Comparison of ENCODE assay signal across 30 cellular contexts in the genomic region with DNA sequence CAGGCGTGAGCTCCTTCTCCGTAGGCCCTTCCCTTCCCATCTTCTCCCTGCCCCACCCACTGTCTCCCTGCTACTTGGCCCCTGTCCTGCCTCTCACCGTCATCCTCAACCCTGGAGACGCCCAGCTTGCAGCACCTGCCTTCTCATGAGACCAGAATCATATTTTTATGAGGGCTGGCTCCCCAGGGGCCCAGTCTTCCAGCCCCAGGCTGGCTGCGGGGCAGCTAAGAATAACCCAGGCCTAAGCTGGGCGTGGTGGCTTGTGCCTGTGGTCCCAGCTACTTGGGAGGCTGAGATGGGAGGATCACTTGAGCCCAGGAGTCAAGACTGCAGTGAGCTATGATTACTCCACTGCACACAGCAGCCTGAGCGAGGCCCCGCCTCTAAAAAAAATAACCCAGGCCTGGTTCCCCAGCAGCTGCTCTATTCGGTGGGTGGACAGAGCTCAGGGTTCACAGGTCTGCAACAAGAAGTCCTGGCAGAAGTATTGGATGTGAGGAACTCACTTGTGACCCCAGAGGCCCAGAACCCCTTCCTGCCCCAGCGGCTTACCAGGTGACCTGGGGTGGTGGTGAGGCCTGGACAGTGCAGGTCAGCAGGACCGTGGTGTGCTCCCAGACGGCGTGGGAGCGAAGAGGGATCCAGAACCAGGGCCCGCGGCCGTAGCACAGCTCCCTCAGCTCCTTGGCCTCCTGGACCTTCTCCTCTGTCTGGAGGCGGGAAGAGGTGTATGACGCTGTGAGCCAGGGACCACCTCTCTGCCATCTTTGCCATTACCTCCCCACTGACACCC. TPM values are rescaled to one million over a fixed set of nuclear protein-coding genes. Genes with fewer than 3 reads are reported as not detected.
DNase-seq lines count a peak whose midpoint lies in the region; ATAC-seq and TF ChIP-seq lines count a peak whose summit lies in the region.
"Had no signal": no experiment of that assay in that cellular context is flagged by ENCODE, and none has a peak within 500 bp of the region (broad histone marks: within the 10 kb centered on the region; RNA-seq: fewer than 3 reads in every experiment).

No MANE protein-coding gene starts in this region.

- ATAC-seq in GM18861 (IDR thresholded peaks at IDR 0.05; ENCODE audit: unreplicated experiment), result no peak
- ATAC-seq: GM23338; Panc1; sciatic nerve; stimulated activated memory B cell treated with anti-CD40 and anti-IgM and Interleukin-4, amounts not matched to agents 10 μg/mL and 1 μg/mL and 100 μg/mL, for 72 hours; upper lobe of right lung had no signal

- no peak for TF ChIP-seq POLR2A in suprapubic skin (IDR thresholded peaks at IDR 0.05)

- no peak overlapping the region for H3T11ph ChIP-seq in H9 (ENCODE audit: low read length)

- H3K9me3 ChIP-seq in suprapubic skin (no peaks in the 10 kb centered on the region), H9 (ENCODE audit: control insufficient read depth, low read depth, low read length) (no peaks in the 10 kb centered on the region)
- H3K9me3 ChIP-seq: neutrophil, upper lobe of right lung had no signal

- no peak overlapping the region for H3K4me2 ChIP-seq in H9 (ENCODE audit: insufficient read depth, insufficient read length, low read length)
- H3K4me2 ChIP-seq: GM23338 had no signal

- H3K4me1 ChIP-seq in suprapubic skin (peaks cover 46% of the 10 kb centered on the region), H9 (ENCODE audit: insufficient read depth, low read length) (no peaks in the 10 kb centered on the region)
- H3K4me1 ChIP-seq: upper lobe of right lung had no signal

- H3K4me1 Mint-ChIP-seq in chondrocyte (ENCODE audit: low read depth) (peaks cover 33% of the 10 kb centered on the region), nephron progenitor cell (peaks cover 46% of the 10 kb centered on the region), H9 (peaks cover 4 to 20% of the 10 kb centered on the region in 2 experiments; a peak in 2 of 4 replicates)
- H3K4me1 Mint-ChIP-seq: stimulated activated memory B cell treated with anti-CD40 and anti-IgM and Interleukin-4, amounts not matched to agents 10 μg/mL and 1 μg/mL and 100 μg/mL, for 72 hours had no signal

- H2BK20ac ChIP-seq in H9 (ENCODE audit: low read depth, low read length, poor library complexity, severe bottlenecking), result no peak overlapping the region

- H3K79me1 ChIP-seq in H9 (ENCODE audit: insufficient read depth, low read depth, low read length, poor library complexity, severe bottlenecking), result no peaks in the 10 kb centered on the region

- H3K27me3 Mint-ChIP-seq in chondrocyte (ENCODE audit: low read depth) (no peaks in the 10 kb centered on the region), nephron progenitor cell (ENCODE audit: low read depth, poor library complexity) (no peaks in the 10 kb centered on the region), H9 (ENCODE audit: low read depth) (0 out of 2 replicates have a peak, but pooled peaks cover 2% of the 10 kb centered on the region)
- H3K27me3 Mint-ChIP-seq: stimulated activated memory B cell treated with anti-CD40 and anti-IgM and Interleukin-4, amounts not matched to agents 10 μg/mL and 1 μg/mL and 100 μg/mL, for 72 hours had no signal

- no peak overlapping the region for H3K4ac ChIP-seq in H9 (ENCODE audit: low read depth, low read length)

- TF ChIP-seq CTCF in chondrocyte (IDR thresholded peaks at IDR 0.05) (no peak), nephron progenitor cell (IDR thresholded peaks at IDR 0.05) (no peak), suprapubic skin (IDR thresholded peaks at IDR 0.05) (no peak), H9 (conservative IDR thresholded peaks at IDR 0.05) (no peak)

- no peak overlapping the region for H2BK120ac ChIP-seq in H9 (ENCODE audit: low read depth, low read length, poor library complexity, severe bottlenecking)

- H3K27ac ChIP-seq in suprapubic skin (peak overlapping the region; percentile 71), H9 (ENCODE audit: insufficient read length, low read depth, low read length) (no peak overlapping the region)
- H3K27ac ChIP-seq: neutrophil, upper lobe of right lung, VCaP had no signal

- H3K36me3 ChIP-seq in suprapubic skin, result no peaks in the 10 kb centered on the region
- H3K36me3 ChIP-seq: neutrophil, upper lobe of right lung had no signal

- H3K4me3 Mint-ChIP-seq in chondrocyte (ENCODE audit: unreplicated experiment), result no peak overlapping the region
- no peak overlapping the region for H3K4me3 Mint-ChIP-seq in nephron progenitor cell
- H3K4me3 Mint-ChIP-seq in H9, result no peak overlapping the region
- H3K4me3 Mint-ChIP-seq: GM23338; stimulated activated memory B cell treated with anti-CD40 and anti-IgM and Interleukin-4, amounts not matched to agents 10 μg/mL and 1 μg/mL and 100 μg/mL, for 72 hours had no signal

- H3K14ac ChIP-seq in H9 (ENCODE audit: insufficient read depth, low read length), result no peak overlapping the region; the same call in 1 of the 2 replicates

- no peak overlapping the region for H3K18ac ChIP-seq in H9 (ENCODE audit: insufficient read length, low read depth, low read length)

- no peak overlapping the region for H2AK5ac ChIP-seq in H9 (ENCODE audit: insufficient read length, low read length)

- no peak overlapping the region for H3K56ac ChIP-seq in H9 (ENCODE audit: insufficient read length, low read depth, low read length)

- H3K36me3 Mint-ChIP-seq in chondrocyte (ENCODE audit: low read depth) (no peaks in the 10 kb centered on the region), nephron progenitor cell (ENCODE audit: low read depth) (no peaks in the 10 kb centered on the region), H9 (ENCODE audit: insufficient read depth in 1 of 3, low read depth in 3 of 3) (no peaks in the 10 kb centered on the region)
- H3K36me3 Mint-ChIP-seq: stimulated activated memory B cell treated with anti-CD40 and anti-IgM and Interleukin-4, amounts not matched to agents 10 μg/mL and 1 μg/mL and 100 μg/mL, for 72 hours had no signal

- H4K91ac ChIP-seq in H9 (ENCODE audit: insufficient read length, low read depth, low read length), result no peak overlapping the region

- H3K9me3 Mint-ChIP-seq in chondrocyte (ENCODE audit: low read depth) (no peaks in the 10 kb centered on the region), nephron progenitor cell (no peaks in the 10 kb centered on the region), H9 (no peaks in the 10 kb centered on the region)
- H3K9me3 Mint-ChIP-seq: activated T-helper 2 cell treated with anti-CD3 and anti-CD28 coated beads, Interferon-gamma antibody, Interleukin-2, Interleukin-4, amounts not matched to agents 10 μg/mL and 5 μg/mL and 100 μg/mL, durations not matched to agents 14 hours and 24 hours and 36 hours; GM23338; stimulated activated memory B cell treated with anti-CD40 and anti-IgM and Interleukin-4, amounts not matched to agents 10 μg/mL and 1 μg/mL and 100 μg/mL, for 72 hours had no signal

- H3K23me2 ChIP-seq in H9 (ENCODE audit: insufficient read length, low read depth, low read length, poor library complexity, severe bottlenecking), result no peaks in the 10 kb centered on the region

- no peaks in the 10 kb centered on the region for H4K20me1 ChIP-seq in H9 (ENCODE audit: control insufficient read depth, insufficient read depth, insufficient read length)

- H2BK15ac ChIP-seq in H9 (ENCODE audit: low read depth, low read length), result no peak overlapping the region

- TF ChIP-seq EP300 in suprapubic skin (IDR thresholded peaks at IDR 0.05), result no peak

- no peak overlapping the region for H2BK5ac ChIP-seq in H9 (ENCODE audit: insufficient read length, low read length)

- H2BK12ac ChIP-seq in H9 (ENCODE audit: insufficient read length, low read depth, low read length), result no peak overlapping the region

- no peak overlapping the region for H4K8ac ChIP-seq in H9 (replicated peaks; ENCODE audit: insufficient read length, low read depth, low read length)

- H3K27ac Mint-ChIP-seq in chondrocyte (ENCODE audit: unreplicated experiment) (peak overlapping the region; percentile 22), nephron progenitor cell (peak overlapping the region; percentile 74), H9 (peak overlapping the region in 1 of 3 experiments; percentile 44; a peak in 1 of 7 replicates)
- H3K27ac Mint-ChIP-seq: activated T-helper 2 cell treated with anti-CD3 and anti-CD28 coated beads, Interferon-gamma antibody, Interleukin-2, Interleukin-4, amounts not matched to agents 10 μg/mL and 5 μg/mL and 100 μg/mL, durations not matched to agents 14 hours and 24 hours and 36 hours; GM23338; stimulated activated memory B cell treated with anti-CD40 and anti-IgM and Interleukin-4, amounts not matched to agents 10 μg/mL and 1 μg/mL and 100 μg/mL, for 72 hours had no signal

- WGBS in suprapubic skin, result 84% methylated on average over 19 of the region's 19 CpGs
- WGBS in H9 (ENCODE audit: extremely low coverage, insufficient read length, low lambda C conversion rate), result no CpG with 5 or more reads among the region's 19 CpGs

- no peak overlapping the region for H3K23ac ChIP-seq in H9 (ENCODE audit: insufficient read length, low read depth, low read length)

- H3K27me3 ChIP-seq in suprapubic skin (no peaks in the 10 kb centered on the region), H9 (ENCODE audit: insufficient read depth, low read length) (no peaks in the 10 kb centered on the region)
- H3K27me3 ChIP-seq: upper lobe of right lung had no signal

- no peaks in the 10 kb centered on the region for H3K79me2 ChIP-seq in H9 (ENCODE audit: insufficient read depth, low read length)

- H2AFZ ChIP-seq in H9 (ENCODE audit: low read length), result no peak overlapping the region
- H2AFZ ChIP-seq: GM23338 had no signal

- peak; percentile 13 for DNase-seq in NCI-H1436 (lab: John Stamatoyannopoulos, UW)
- no peak for DNase-seq in NCI-H1436 treated with DMSO at 0.1 percent for 48 hours (lab: John Stamatoyannopoulos, UW)
- DNase-seq in chondrocyte (ENCODE audit: low spot score), result peak; percentile 72
- no peak for DNase-seq in nephron progenitor cell
- DNase-seq in suprapubic skin (ENCODE audit: low spot score in 2 of 2), result no peak
- no peak for DNase-seq in H9
- DNase-seq in activated CD4-positive, alpha-beta T cell treated with anti-CD3 and anti-CD28 coated beads, Interleukin-2, amount 50 U/mL, for 4 hours, result no peak
- DNase-seq: 8988T; activated CD4-positive, alpha-beta T cell treated with anti-CD3 and anti-CD28 coated beads for 48 hours; activated CD8-positive, alpha-beta memory T cell treated with anti-CD3 and anti-CD28 coated beads for 24 hours; activated naive CD4-positive, alpha-beta T cell treated with anti-CD3 and anti-CD28 coated beads, Interleukin-2, amount 50 U/mL, for 16 hours; activated T-cell treated with anti-CD3 and anti-CD28 coated beads for 4 hours; GF-D8; hypothalamus; KG1; NCI-H2081 treated with DMSO at 0.1 percent for 48 hours; NCI-H345; NCI-H748 treated with DMSO at 0.1 percent for 48 hours; SW 1271; upper lobe of right lung had no signal

- H3K4me3 ChIP-seq in suprapubic skin, result no peak overlapping the region
- H3K4me3 ChIP-seq: GM23338, upper lobe of right lung had no signal

- H3K9ac ChIP-seq in H9 (ENCODE audit: extremely low read depth, insufficient read length, low read length), result no peak overlapping the region

- H4K5ac ChIP-seq in H9 (ENCODE audit: insufficient read length, low read depth, low read length), result no peak overlapping the region

RNA-seq across cellular contexts. Expression of a gene that starts 6.4 kb away (rescaled TPM):
- total RNA-seq in chondrocyte, result 0.70 to 2.9 TPM (median 0.72 TPM) in 3 replicates
- total RNA-seq in suprapubic skin, result 1 to 10 TPM; 1.5 to 2.3 (median 2.1) TPM
- 0.07 and 0.11 TPM in 2 replicates for total RNA-seq in H9 (2021)
- total RNA-seq: activated T-helper 2 cell treated with anti-CD3 and anti-CD28 coated beads, Interferon-gamma antibody, Interleukin-2, Interleukin-4, amounts not matched to agents 10 μg/mL and 5 μg/mL and 100 μg/mL, durations not matched to agents 14 hours and 24 hours and 36 hours; fibroblast of lung; GM23338 had no signal

RNA-seq across cellular contexts. Expression of a gene that starts 37.4 kb away (rescaled TPM):
- total RNA-seq in chondrocyte (not detected in 3 replicates), suprapubic skin (10 to 100 TPM; 16.6 to 36.4 (median 27.8) TPM), H9 (2021) (0.13 TPM in 1 of 2 replicates, not detected in the other)
- total RNA-seq: activated T-helper 2 cell treated with anti-CD3 and anti-CD28 coated beads, Interferon-gamma antibody, Interleukin-2, Interleukin-4, amounts not matched to agents 10 μg/mL and 5 μg/mL and 100 μg/mL, durations not matched to agents 14 hours and 24 hours and 36 hours; cerebellum; sciatic nerve had no signal

Comparison
In these comparisons a context has a peak if more than half of its experiments do, and no peak if none do; other contexts are left out.
1. DNase-seq: peak in NCI-H1436 (single experiment) and chondrocyte (single experiment); none in NCI-H1436 treated with DMSO at 0.1 percent for 48 hours (single experiment), nephron progenitor cell (single experiment), suprapubic skin (0 of 2), H9 (single experiment) and activated CD4-positive, alpha-beta T cell treated with anti-CD3 and anti-CD28 coated beads, Interleukin-2, amount 50 U/mL, for 4 hours (0 of 2).
2. RNA of a gene that starts 37.4 kb away (total RNA-seq): 16.6 to 36.4 TPM in suprapubic skin; 0.13 TPM in H9 and not detected in chondrocyte; every median in the first group is over 10 times any median in the second.